Comparison of ENCODE assay signal across 22 cellular contexts in genomic region chr1:3130268-3130667, GRCh38.
DNase-seq lines count a peak whose midpoint lies in the region; ATAC-seq, FAIRE-seq and TF ChIP-seq lines count a peak whose summit lies in the region.
"Had no signal": no experiment of that assay in that cellular context is flagged by ENCODE, and none has a peak within 500 bp of the region (broad histone marks: within the 10 kb centered on the region; RNA-seq: fewer than 3 reads in every experiment).

No MANE protein-coding gene starts in this region.

- peaks cover 0 to 2% of the 10 kb centered on the region in 2 experiments for H4K20me1 ChIP-seq in H1 (replicated peaks in 1 of 2; ENCODE audit: control insufficient read depth in 1 of 2, insufficient read depth in 2 of 2, low read length in 2 of 2)
- H4K20me1 ChIP-seq: BLaER1 had no signal

- no peak overlapping the region for H3K4me3 Mint-ChIP-seq in activated T-helper 2 cell treated with anti-CD3 and anti-CD28 coated beads, Interferon-gamma antibody, Interleukin-2, Interleukin-4, amounts not matched to agents 10 μg/mL and 5 μg/mL and 100 μg/mL, durations not matched to agents 14 hours and 24 hours and 36 hours (ENCODE audit: low read depth)
- H3K4me3 Mint-ChIP-seq: CD4-positive, alpha-beta memory T cell had no signal

- no peaks in the 10 kb centered on the region for H3K9me3 Mint-ChIP-seq in activated T-helper 2 cell treated with anti-CD3 and anti-CD28 coated beads, Interferon-gamma antibody, Interleukin-2, Interleukin-4, amounts not matched to agents 10 μg/mL and 5 μg/mL and 100 μg/mL, durations not matched to agents 14 hours and 24 hours and 36 hours
- H3K9me3 Mint-ChIP-seq: CD4-positive, alpha-beta memory T cell had no signal

- H3K14ac ChIP-seq in H1 (ENCODE audit: insufficient read length) = no peak overlapping the region

- no peaks in the 10 kb centered on the region for H3K27me3 Mint-ChIP-seq in activated T-helper 2 cell treated with anti-CD3 and anti-CD28 coated beads, Interferon-gamma antibody, Interleukin-2, Interleukin-4, amounts not matched to agents 10 μg/mL and 5 μg/mL and 100 μg/mL, durations not matched to agents 14 hours and 24 hours and 36 hours (ENCODE audit: low read depth)
- H3K27me3 Mint-ChIP-seq: CD4-positive, alpha-beta memory T cell had no signal

- no peak overlapping the region for H4K5ac ChIP-seq in H1 (ENCODE audit: insufficient read length, low read depth, low read length)

- H3K9ac ChIP-seq in H1 (replicated peaks in 1 of 4; ENCODE audit: extremely low read depth in 1 of 4, low read depth in 3 of 4, low read length in 3 of 4) = no peak overlapping the region
- H3K9ac ChIP-seq: BLaER1 had no signal

- DNase-seq in Panc1 (ENCODE audit: low read depth, low spot score) = no peak
- DNase-seq in H1 (ENCODE audit: low read depth in 1 of 2, low spot score in 2 of 2) = no peak
- no peak for DNase-seq in retinal pigment epithelial cell (ENCODE audit: low read depth)
- no peak for DNase-seq in UCSD-AML1 (lab: John Stamatoyannopoulos, UW; ENCODE audit: unreplicated experiment)
- DNase-seq in activated T-helper 2 cell treated with anti-CD3 and anti-CD28 coated beads, Interferon-gamma antibody, Interleukin-2, Interleukin-4, amounts not matched to agents 10 μg/mL and 5 μg/mL and 100 μg/mL, durations not matched to agents 14 hours and 24 hours and 36 hours (ENCODE audit: low spot score) = no peak
- DNase-seq: ACHN; CD4-positive, alpha-beta memory T cell; DND-41; GOT3; KBM-7; MM.1S; NCI-H1048; NCI-H1417 treated with DMSO at 0.1 percent for 48 hours; NCI-H187; NCI-H446; NCI-H526; OCI-M1; Right ventricle myocardium superior had no signal

- no peak overlapping the region for H2BK120ac ChIP-seq in H1 (replicated peaks; ENCODE audit: low read depth, low read length)

- no peak overlapping the region for H2BK15ac ChIP-seq in H1 (ENCODE audit: low read length)

- no peak overlapping the region for H2AFZ ChIP-seq in H1 (ENCODE audit: low read length)

- FAIRE-seq in H1 (lab: Jason Lieb, UNC) = no peak
- FAIRE-seq: GM12892 had no signal

- TF ChIP-seq EP300 in H1 (IDR thresholded peaks at IDR 0.05; ENCODE audit: borderline replicate concordance in 1 of 2, low read depth in 2 of 2, low read length in 2 of 2) = no peak

- H2BK12ac ChIP-seq in H1 (ENCODE audit: low read depth, low read length) = no peak overlapping the region

- no peak overlapping the region for H2BK5ac ChIP-seq in H1 (ENCODE audit: low read depth, low read length)

- no peak overlapping the region for H3K4ac ChIP-seq in H1 (replicated peaks; ENCODE audit: insufficient read length, low read depth, low read length)

- BruUV-seq in Panc1 (replicated peaks; lab: Mats Ljungman, UMichigan) = no TSS peak

- CTCF ChIA-PET in Panc1 (lab: Charles Lee) (no interaction called here), H1 (lab: Charles Lee; ENCODE audit: partially characterized antibody) (interaction anchor here (0.6 to 1.4 kb wide), 9 partner anchors 10 to 322 kb away, joined by 3 to 5 read pairs (median 3); no protein-coding TSS in a partner anchor)

- no peaks in the 10 kb centered on the region for H3K36me3 Mint-ChIP-seq in activated T-helper 2 cell treated with anti-CD3 and anti-CD28 coated beads, Interferon-gamma antibody, Interleukin-2, Interleukin-4, amounts not matched to agents 10 μg/mL and 5 μg/mL and 100 μg/mL, durations not matched to agents 14 hours and 24 hours and 36 hours (ENCODE audit: low read depth)
- H3K36me3 Mint-ChIP-seq: CD4-positive, alpha-beta memory T cell had no signal

- no peak overlapping the region for H4K8ac ChIP-seq in H1 (ENCODE audit: extremely low read depth, insufficient read depth, low read length)

- no peaks in the 10 kb centered on the region for H3K4me1 Mint-ChIP-seq in activated T-helper 2 cell treated with anti-CD3 and anti-CD28 coated beads, Interferon-gamma antibody, Interleukin-2, Interleukin-4, amounts not matched to agents 10 μg/mL and 5 μg/mL and 100 μg/mL, durations not matched to agents 14 hours and 24 hours and 36 hours (ENCODE audit: low read depth)
- H3K4me1 Mint-ChIP-seq: CD4-positive, alpha-beta memory T cell had no signal

- H3K56ac ChIP-seq in H1 (replicated peaks; ENCODE audit: insufficient read length, low read depth, low read length) = no peak overlapping the region

- H3K9me3 ChIP-seq in Panc1 (ENCODE audit: control insufficient read depth, insufficient read depth, low read depth, low read length) = no peaks in the 10 kb centered on the region
- H3K9me3 ChIP-seq in H1 (ENCODE audit: insufficient read depth in 2 of 2, low read depth in 1 of 2, low read length in 1 of 2) = no peaks in the 10 kb centered on the region
- H3K9me3 ChIP-seq: BLaER1 had no signal

- WGBS in H1 (ENCODE audit: extremely low coverage in 1 of 2, insufficient coverage in 1 of 2, insufficient read length in 1 of 2, insufficient replicate concordance in 2 of 2, low coverage in 1 of 2, low lambda C conversion rate in 2 of 2, missing lambda C conversion rate in 1 of 2), 2 experiments = 86% methylated on average over 13 of the region's 13 CpGs; no CpG with 5 or more reads in 1 of the 2 experiments

- intact Hi-C loops in Panc1 (cut with micrococcal nuclease; ENCODE audit: unreplicated experiment) = no loop called here
- intact Hi-C loops in activated T-helper 2 cell treated with anti-CD3 and anti-CD28 coated beads, Interferon-gamma antibody, Interleukin-2, Interleukin-4, amounts not matched to agents 10 μg/mL and 5 μg/mL and 100 μg/mL, durations not matched to agents 14 hours and 24 hours and 36 hours (cut with micrococcal nuclease) = no loop called here

- no peak overlapping the region for H3K27ac Mint-ChIP-seq in activated T-helper 2 cell treated with anti-CD3 and anti-CD28 coated beads, Interferon-gamma antibody, Interleukin-2, Interleukin-4, amounts not matched to agents 10 μg/mL and 5 μg/mL and 100 μg/mL, durations not matched to agents 14 hours and 24 hours and 36 hours
- H3K27ac Mint-ChIP-seq: CD4-positive, alpha-beta memory T cell had no signal

- H3K4me1 ChIP-seq in Panc1 (ENCODE audit: control insufficient read depth, insufficient read depth, low read length) (peaks cover 24% of the 10 kb centered on the region), H1 (replicated peaks in 1 of 4; ENCODE audit: control insufficient read depth in 3 of 4, insufficient read depth in 4 of 4, low read length in 3 of 4) (peaks cover 0 to under 1% (median under 1%) of the 10 kb centered on the region in 4 experiments; a peak in 2 of 7 replicates)

- H3K36me3 ChIP-seq in Panc1 (ENCODE audit: control insufficient read depth, insufficient read depth, low read length) (no peaks in the 10 kb centered on the region), H1 (ENCODE audit: control insufficient read depth in 2 of 4, insufficient read depth in 4 of 4, low read length in 3 of 4) (no peaks in the 10 kb centered on the region)
- H3K36me3 ChIP-seq: BLaER1 had no signal

- no peak overlapping the region for H2AK5ac ChIP-seq in H1 (ENCODE audit: low read depth, low read length)

- TF ChIP-seq CTCF in Panc1 (IDR thresholded peaks at IDR 0.05) (no peak), H1 (IDR thresholded peaks at IDR 0.05; ENCODE audit: control extremely low read depth in 1 of 3, insufficient read depth in 1 of 3, low read depth in 1 of 3, low read length in 3 of 3) (no peak), retinal pigment epithelial cell (conservative IDR thresholded peaks at IDR 0.05; ENCODE audit: low read depth, low read length) (peak; percentile 48)

- no peak for TF ChIP-seq POLR2A in H1 (IDR thresholded peaks at IDR 0.05; ENCODE audit: control extremely low read depth in 1 of 2, low read depth in 2 of 2, low read length in 2 of 2)

- no peak overlapping the region for H3K18ac ChIP-seq in H1 (ENCODE audit: extremely low read depth, low read length)

- peak; percentile 37 for ATAC-seq in Panc1
- ATAC-seq in HG03108 (IDR thresholded peaks at IDR 0.05; ENCODE audit: unreplicated experiment) = no peak
- ATAC-seq in GM21825 (IDR thresholded peaks at IDR 0.05; ENCODE audit: unreplicated experiment) = no peak

- H4K91ac ChIP-seq in H1 (replicated peaks; ENCODE audit: insufficient read length, low read length) = no peak overlapping the region

- no peak overlapping the region for H3K4me2 ChIP-seq in H1 (ENCODE audit: insufficient read depth in 1 of 2, low read depth in 2 of 2, low read length in 2 of 2)
- H3K4me2 ChIP-seq: BLaER1 had no signal

- H2BK20ac ChIP-seq in H1 (ENCODE audit: low read length) = no peak overlapping the region

- H3K23ac ChIP-seq in H1 (ENCODE audit: insufficient read length) = no peak overlapping the region

- H3K27ac ChIP-seq in Panc1 (ENCODE audit: low read length) (no peak overlapping the region), H1 (ENCODE audit: low read depth, low read length) (no peak overlapping the region)
- H3K27ac ChIP-seq: BLaER1 had no signal

- no peaks in the 10 kb centered on the region for H3K79me2 ChIP-seq in H1 (ENCODE audit: control insufficient read depth in 1 of 2, insufficient read depth in 2 of 2, low read length in 2 of 2)

- no peaks in the 10 kb centered on the region for H3K23me2 ChIP-seq in H1 (ENCODE audit: low read depth, low read length)

- no peak overlapping the region for H3K4me3 ChIP-seq in Panc1 (ENCODE audit: low read depth in 2 of 2, low read length in 2 of 2)
- H3K4me3 ChIP-seq in H1 (ENCODE audit: extremely low read depth in 1 of 4, insufficient read depth in 2 of 4, low read depth in 3 of 4, low read length in 4 of 4) = no peak overlapping the region
- no peak overlapping the region for H3K4me3 ChIP-seq in retinal pigment epithelial cell (ENCODE audit: low read length)
- H3K4me3 ChIP-seq: BLaER1 had no signal

- POLR2A ChIA-PET in Panc1 (lab: Charles Lee) (no interaction called here), H1 (lab: Charles Lee; ENCODE audit: partially characterized antibody) (no interaction called here)

- H3K79me1 ChIP-seq in H1 (ENCODE audit: low read depth, low read length) = no peaks in the 10 kb centered on the region; the same call in 1 of the 2 replicates

- in situ Hi-C loops in Panc1 (cut with HindIII; ENCODE audit: low pct_unique_long_range_greater_than_20kb, low sequenced_read_pairs) = no loop called here

- TF ChIP-seq RAD21 in H1 (IDR thresholded peaks at IDR 0.05 in 1 of 2, conservative IDR thresholded peaks at IDR 0.05 in 1 of 2; ENCODE audit: low read depth in 2 of 2, low read length in 2 of 2) = peak; percentile 11 to 34; a peak in 1 of 4 replicates

- H3K27me3 ChIP-seq in Panc1 (ENCODE audit: control insufficient read depth, insufficient read depth, low read length) (no peaks in the 10 kb centered on the region), H1 (replicated peaks in 1 of 4; ENCODE audit: control insufficient read depth in 3 of 4, extremely low read depth in 1 of 4, insufficient read depth in 3 of 4, low read length in 3 of 4) (no peaks in the 10 kb centered on the region)
- H3K27me3 ChIP-seq: BLaER1 had no signal

TF ChIP-seq in H1, 55 proteins besides CTCF, POLR2A, EP300 and RAD21 (continues in another document):
- no peak for TF ChIP-seq USF2 (IDR thresholded peaks at IDR 0.05; ENCODE audit: low read length)
